30 cellular contexts compared by ENCODE assay signal in the genomic region with DNA sequence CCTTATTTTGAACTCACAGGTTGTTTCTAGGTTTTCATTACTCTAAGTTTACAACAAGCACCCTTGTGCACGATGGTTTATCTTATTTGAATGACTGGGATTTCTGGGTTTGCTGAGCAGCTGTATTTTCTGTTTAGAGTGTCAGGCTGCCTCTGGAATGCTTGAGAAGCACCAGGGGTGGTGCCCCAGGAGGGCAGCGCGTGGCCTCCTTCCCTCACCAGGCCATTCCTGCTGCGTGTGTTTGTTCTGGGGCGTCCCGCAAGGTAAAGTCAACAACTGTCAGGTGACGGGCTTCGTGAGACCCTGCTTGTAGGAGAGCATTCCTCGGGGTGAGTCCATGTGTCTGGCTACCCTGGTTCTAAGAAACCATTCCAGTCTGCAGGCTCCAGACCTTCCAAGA. TPM values are rescaled to one million over a fixed set of nuclear protein-coding genes. Genes with fewer than 3 reads are reported as not detected.
DNase-seq lines count a peak whose midpoint lies in the region; ATAC-seq, FAIRE-seq and TF ChIP-seq lines count a peak whose summit lies in the region.
"Had no signal": no experiment of that assay in that cellular context is flagged by ENCODE, and none has a peak within 500 bp of the region (broad histone marks: within the 10 kb centered on the region; RNA-seq: fewer than 3 reads in every experiment).

No MANE protein-coding gene starts in this region.

- H3K4me2 ChIP-seq in HepG2 (ENCODE audit: low read depth, low read length) (no peak overlapping the region), Karpas-422 (ENCODE audit: low read depth, low read length, poor library complexity, severe bottlenecking) (no peak overlapping the region)

- no peak for FAIRE-seq in HepG2 (lab: Jason Lieb, UNC)
- FAIRE-seq: endothelial cell of umbilical vein, frontal cortex had no signal

- H3K27me3 ChIP-seq in HepG2 (ENCODE audit: control insufficient read depth in 1 of 2, insufficient read depth in 2 of 2, low read length in 2 of 2) (no peaks in the 10 kb centered on the region), right lobe of liver (no peaks in the 10 kb centered on the region), dorsolateral prefrontal cortex (no peaks in the 10 kb centered on the region), Karpas-422 (ENCODE audit: low read length) (no peaks in the 10 kb centered on the region)
- H3K27me3 ChIP-seq: adrenal gland had no signal

- POLR2A ChIA-PET in HepG2 (lab: Yijun Ruan, JAX): no interaction called here

- TF ChIP-seq POLR2A in HepG2 (IDR thresholded peaks at IDR 0.05; ENCODE audit: insufficient read depth in 1 of 2, low read depth in 2 of 2, low read length in 2 of 2): no peak
- no peak for TF ChIP-seq POLR2A in right lobe of liver (IDR thresholded peaks at IDR 0.05)

- in situ Hi-C loops in HepG2 (cut with HindIII; ENCODE audit: extremely low pct_ligation_motif_present, low pct_unique_long_range_greater_than_20kb): no loop called here

- DNase-seq in HepG2 (ENCODE audit: low spot score): peak; percentile 7
- DNase-seq in right lobe of liver: no peak
- no peak for DNase-seq in dorsolateral prefrontal cortex
- no peak for DNase-seq in mucosa of descending colon
- no peak for DNase-seq in Karpas-422
- DNase-seq in C1 segment of cervical spinal cord (lab: John Stamatoyannopoulos, UW): no peak
- no peak for DNase-seq in T-helper 2 cell treated with Interferon-gamma antibody and Interleukin-4, amounts not matched to agents 5 μg/mL and 100 μg/mL, for 36 hours (ENCODE audit: low spot score)
- DNase-seq in type B pancreatic cell (ENCODE audit: extremely low spot score, unreplicated experiment): no peak
- DNase-seq: activated CD4-positive, alpha-beta T cell treated with anti-CD3 and anti-CD28 coated beads for 36 hours; activated CD8-positive, alpha-beta memory T cell treated with anti-CD3 and anti-CD28 coated beads, Interleukin-2, amount 50 U/mL, for 48 hours; activated CD8-positive, alpha-beta T cell treated with anti-CD3 and anti-CD28 coated beads for 36 hours; activated naive CD4-positive, alpha-beta T cell treated with anti-CD3 and anti-CD28 coated beads for 36 hours; adrenal gland; Calu3; GDM1; hippocampal formation; immature natural killer cell; stimulated activated CD4-positive, alpha-beta T cell treated with anti-CD3 and anti-CD28 coated beads, Interleukin-15, amount 100 ng/mL, for 24 hours; stimulated activated CD4-positive, alpha-beta T cell treated with anti-CD3 and anti-CD28 coated beads, Interleukin-4, amount 100 ng/mL, for 4 hours; T-helper 9 cell; trophoblast cell had no signal

- H4K20me1 ChIP-seq in HepG2 (ENCODE audit: insufficient read depth, low read length) (no peaks in the 10 kb centered on the region; the same call in 1 of the 2 replicates), Karpas-422 (ENCODE audit: insufficient read depth, low read depth, low read length) (no peaks in the 10 kb centered on the region)

- intact Hi-C loops in HepG2 (cut with micrococcal nuclease; ENCODE audit: unreplicated experiment): no loop called here
- intact Hi-C loops in right lobe of liver (cut with DNase I): no loop called here
- intact Hi-C loops in dorsolateral prefrontal cortex (cut with DNase I): no loop called here
- intact Hi-C loops in mucosa of descending colon (cut with DNase I, micrococcal nuclease): no loop called here

- H3K9me2 ChIP-seq in Karpas-422 (replicated peaks; ENCODE audit: insufficient read depth, low read length): no peaks in the 10 kb centered on the region

- no peak for TF ChIP-seq RAD21 in HepG2 (CRISPR knock-in tag; IDR thresholded peaks at IDR 0.05)

- no peak overlapping the region for H3K4me3 Mint-ChIP-seq in T-helper 2 cell treated with Interferon-gamma antibody and Interleukin-4, amounts not matched to agents 5 μg/mL and 100 μg/mL, for 36 hours
- no peak overlapping the region for H3K4me3 Mint-ChIP-seq in type B pancreatic cell
- H3K4me3 Mint-ChIP-seq: activated CD4-positive, alpha-beta T cell treated with anti-CD3 and anti-CD28 coated beads for 36 hours; activated CD8-positive, alpha-beta T cell treated with anti-CD3 and anti-CD28 coated beads for 36 hours; activated naive CD4-positive, alpha-beta T cell treated with anti-CD3 and anti-CD28 coated beads for 36 hours; activated T-helper 1 cell treated with anti-CD3 and anti-CD28 coated beads, Interleukin-12 subunit alpha, Interleukin-12 subunit beta, Interleukin-2, Interleukin-4 antibody, amounts not matched to agents 30 ng/mL and 10 ng/mL and 1 ng/mL, durations not matched to agents 14 hours and 24 hours and 36 hours; brain; CD14-positive monocyte; immature natural killer cell; memory B cell had no signal

- BruUV-seq in HepG2 (replicated peaks; lab: Mats Ljungman, UMichigan): no TSS peak

- H3K27ac Mint-ChIP-seq in T-helper 2 cell treated with Interferon-gamma antibody and Interleukin-4, amounts not matched to agents 5 μg/mL and 100 μg/mL, for 36 hours: no peak overlapping the region
- H3K27ac Mint-ChIP-seq in type B pancreatic cell: no peak overlapping the region
- H3K27ac Mint-ChIP-seq: activated CD4-positive, alpha-beta T cell treated with anti-CD3 and anti-CD28 coated beads for 36 hours; activated CD8-positive, alpha-beta T cell treated with anti-CD3 and anti-CD28 coated beads for 36 hours; activated naive CD4-positive, alpha-beta T cell treated with anti-CD3 and anti-CD28 coated beads for 36 hours; activated T-helper 1 cell treated with anti-CD3 and anti-CD28 coated beads, Interleukin-12 subunit alpha, Interleukin-12 subunit beta, Interleukin-2, Interleukin-4 antibody, amounts not matched to agents 30 ng/mL and 10 ng/mL and 1 ng/mL, durations not matched to agents 14 hours and 24 hours and 36 hours; immature natural killer cell; memory B cell had no signal

- CTCF ChIA-PET in HepG2 (lab: Yijun Ruan, JAX; ENCODE audit: low intra/inter-chr PET ratio, low total read pairs): no interaction called here

- WGBS in HepG2 (ENCODE audit: low lambda C conversion rate): 71% methylated on average over 9 of the region's 9 CpGs
- WGBS in right lobe of liver (ENCODE audit: insufficient coverage, low coverage, low lambda C conversion rate, missing lambda C conversion rate): 70% methylated on average over 4 of the region's 9 CpGs

- TF ChIP-seq EP300 in HepG2 (IDR thresholded peaks at IDR 0.05; ENCODE audit: low read depth in 2 of 2, low read length in 2 of 2) (no peak), HepG2 (CRISPR knock-in tag; IDR thresholded peaks at IDR 0.05; ENCODE audit: borderline replicate concordance) (no peak)

- no peak overlapping the region for H3K27ac ChIP-seq in HepG2 (ENCODE audit: extremely low read length, insufficient read depth, low read length)
- H3K27ac ChIP-seq in right lobe of liver: no peak overlapping the region
- H3K27ac ChIP-seq in dorsolateral prefrontal cortex: peak overlapping the region in 46 of 59 donors; percentile 6 to 99 (median 93)
- no peak overlapping the region for H3K27ac ChIP-seq in Karpas-422 (ENCODE audit: low read length)
- H3K27ac ChIP-seq: adrenal gland, HL-60, neutrophil, prostate gland had no signal

- H3K4me3 ChIP-seq in HepG2 (replicated peaks in 1 of 3; ENCODE audit: insufficient read depth in 1 of 3, low read depth in 2 of 3, low read length in 3 of 3): no peak overlapping the region
- no peak overlapping the region for H3K4me3 ChIP-seq in right lobe of liver
- H3K4me3 ChIP-seq in dorsolateral prefrontal cortex: no peak overlapping the region
- no peak overlapping the region for H3K4me3 ChIP-seq in mucosa of descending colon
- no peak overlapping the region for H3K4me3 ChIP-seq in Karpas-422 (ENCODE audit: low read length)
- H3K4me3 ChIP-seq: adrenal gland, prostate gland had no signal

- H3K27me3 Mint-ChIP-seq in T-helper 2 cell treated with Interferon-gamma antibody and Interleukin-4, amounts not matched to agents 5 μg/mL and 100 μg/mL, for 36 hours (ENCODE audit: low read depth): peaks cover 2% of the 10 kb centered on the region
- no peaks in the 10 kb centered on the region for H3K27me3 Mint-ChIP-seq in type B pancreatic cell
- H3K27me3 Mint-ChIP-seq: activated CD4-positive, alpha-beta T cell treated with anti-CD3 and anti-CD28 coated beads for 36 hours; activated CD8-positive, alpha-beta T cell treated with anti-CD3 and anti-CD28 coated beads for 36 hours; brain had no signal

- no peaks in the 10 kb centered on the region for H3K9me3 Mint-ChIP-seq in T-helper 2 cell treated with Interferon-gamma antibody and Interleukin-4, amounts not matched to agents 5 μg/mL and 100 μg/mL, for 36 hours
- H3K9me3 Mint-ChIP-seq in type B pancreatic cell: peaks cover 5% of the 10 kb centered on the region
- H3K9me3 Mint-ChIP-seq: activated CD8-positive, alpha-beta T cell treated with anti-CD3 and anti-CD28 coated beads for 36 hours; activated naive CD4-positive, alpha-beta T cell treated with anti-CD3 and anti-CD28 coated beads for 36 hours; activated T-helper 1 cell treated with anti-CD3 and anti-CD28 coated beads, Interleukin-12 subunit alpha, Interleukin-12 subunit beta, Interleukin-2, Interleukin-4 antibody, amounts not matched to agents 30 ng/mL and 10 ng/mL and 1 ng/mL, durations not matched to agents 14 hours and 24 hours and 36 hours; immature natural killer cell; memory B cell had no signal

- no peak overlapping the region for H2AFZ ChIP-seq in HepG2 (ENCODE audit: low read length)
- H2AFZ ChIP-seq in Karpas-422 (ENCODE audit: low read length): no peak overlapping the region

- no peaks in the 10 kb centered on the region for H3K36me3 Mint-ChIP-seq in T-helper 2 cell treated with Interferon-gamma antibody and Interleukin-4, amounts not matched to agents 5 μg/mL and 100 μg/mL, for 36 hours (ENCODE audit: low read depth)
- H3K36me3 Mint-ChIP-seq in type B pancreatic cell: peaks cover 20% of the 10 kb centered on the region
- H3K36me3 Mint-ChIP-seq: CD14-positive monocyte, immature natural killer cell, memory B cell had no signal

- TF ChIP-seq CTCF in HepG2 (CRISPR knock-in tag; IDR thresholded peaks at IDR 0.05): no peak
- no peak for TF ChIP-seq CTCF in right lobe of liver (IDR thresholded peaks at IDR 0.05)
- TF ChIP-seq CTCF in dorsolateral prefrontal cortex (IDR thresholded peaks at IDR 0.05 in 54 of 56, conservative IDR thresholded peaks at IDR 0.05 in 2 of 56; ENCODE audit: low read depth in 1 of 56, partially characterized antibody in 56 of 56): no peak
- TF ChIP-seq CTCF in mucosa of descending colon (IDR thresholded peaks at IDR 0.05): no peak
- TF ChIP-seq CTCF in type B pancreatic cell (conservative IDR thresholded peaks at IDR 0.05): no peak

- H3K36me3 ChIP-seq in HepG2 (replicated peaks in 1 of 2; ENCODE audit: control insufficient read depth in 1 of 2, insufficient read depth in 2 of 2, low read length in 2 of 2) (peaks cover 6 to 21% of the 10 kb centered on the region in 2 experiments; a peak in 2 of 5 replicates), right lobe of liver (no peaks in the 10 kb centered on the region), mucosa of descending colon (ENCODE audit: low read depth) (no peaks in the 10 kb centered on the region), Karpas-422 (ENCODE audit: insufficient read depth, low read length) (no peaks in the 10 kb centered on the region)
- H3K36me3 ChIP-seq: adrenal gland, neutrophil, prostate gland had no signal

- H3K4me1 Mint-ChIP-seq in T-helper 2 cell treated with Interferon-gamma antibody and Interleukin-4, amounts not matched to agents 5 μg/mL and 100 μg/mL, for 36 hours (ENCODE audit: low read depth): peaks cover 2% of the 10 kb centered on the region
- peaks cover 31% of the 10 kb centered on the region for H3K4me1 Mint-ChIP-seq in type B pancreatic cell (ENCODE audit: unreplicated experiment)

- no peaks in the 10 kb centered on the region for H3K9me3 ChIP-seq in HepG2 (ENCODE audit: low read length)
- H3K9me3 ChIP-seq in right lobe of liver: no peaks in the 10 kb centered on the region
- H3K9me3 ChIP-seq in mucosa of descending colon: no peaks in the 10 kb centered on the region
- no peaks in the 10 kb centered on the region for H3K9me3 ChIP-seq in Karpas-422 (ENCODE audit: low read length)
- H3K9me3 ChIP-seq: adrenal gland, neutrophil, prostate gland had no signal

- H3K4me1 ChIP-seq in HepG2 (ENCODE audit: insufficient read depth, low read length) (peaks cover 18% of the 10 kb centered on the region), right lobe of liver (peaks cover 0 to 11% (median 0%) of the 10 kb centered on the region in 4 donors), mucosa of descending colon (ENCODE audit: low read depth) (peaks cover 7% of the 10 kb centered on the region), Karpas-422 (ENCODE audit: low read length) (no peaks in the 10 kb centered on the region)

- H3K9ac ChIP-seq in HepG2 (ENCODE audit: insufficient read depth, low read depth, low read length) (no peak overlapping the region), Karpas-422 (ENCODE audit: low read length) (no peak overlapping the region)

- ATAC-seq in HepG2 (peak; percentile 31; the same call in 1 of the 3 replicates), right lobe of liver (no peak), mucosa of descending colon (peak; percentile 37)
- ATAC-seq: activated CD4-positive, alpha-beta T cell treated with anti-CD3 and anti-CD28 coated beads for 36 hours; activated CD8-positive, alpha-beta T cell treated with anti-CD3 and anti-CD28 coated beads for 36 hours had no signal

- H3K79me2 ChIP-seq in HepG2 (ENCODE audit: insufficient read depth, low read length) (peaks cover 12% of the 10 kb centered on the region), Karpas-422 (ENCODE audit: low read length) (no peaks in the 10 kb centered on the region)

RNA-seq across cellular contexts. Expression of gene FAM171A1, which starts 54.9 kb away (rescaled TPM):
- 17.8 and 21.5 TPM in 2 replicates for total RNA-seq in HepG2 (2016; rRNA removed; fragmentation: Illumina TruSeq; extraction: Trizol)
- total RNA-seq in HepG2 (2016; cell fraction: cytosol; rRNA removed; fragmentation: Illumina TruSeq; extraction: Trizol; ENCODE audit: low read depth): 4.7 and 5.7 TPM in 2 replicates
- 14.6 and 21.5 TPM in 2 replicates for total RNA-seq in HepG2 (2016; cell fraction: insoluble cytoplasmic fraction; rRNA removed; fragmentation: Illumina TruSeq; extraction: Trizol)
- 20.8 and 23.5 TPM in 2 replicates for total RNA-seq in HepG2 (2016; cell fraction: membrane; rRNA removed; fragmentation: Illumina TruSeq; extraction: Trizol)
- 19.2 and 22.3 TPM in 2 replicates for total RNA-seq in HepG2 (2016; cell fraction: nucleus; rRNA removed; fragmentation: Illumina TruSeq; extraction: Trizol)
- 34.7 and 37.7 TPM in 2 replicates for polyA plus RNA-seq in HepG2 (2011; rRNA removed)
- polyA plus RNA-seq in HepG2 (2011; cell fraction: cytosol; rRNA removed): 36.5 and 41.2 TPM in 2 replicates
- polyA plus RNA-seq in HepG2 (2011; cell fraction: nucleus; rRNA removed): 23.9 and 26.3 TPM in 2 replicates
- polyA plus RNA-seq in HepG2 (2012): 30.7 and 50.8 TPM in 2 replicates
- polyA plus RNA-seq in HepG2 (2016; cell fraction: cytosol; fragmentation: Illumina TruSeq; extraction: Trizol; ENCODE audit: low read depth): 4.7 and 5.3 TPM in 2 replicates
- 18.9 and 24.9 TPM in 2 replicates for polyA plus RNA-seq in HepG2 (2016; cell fraction: insoluble cytoplasmic fraction; fragmentation: Illumina TruSeq; extraction: Trizol; ENCODE audit: low read depth)
- polyA plus RNA-seq in HepG2 (2016; cell fraction: membrane; fragmentation: Illumina TruSeq; extraction: Trizol; ENCODE audit: low read depth): 18.3 and 20.8 TPM in 2 replicates
- 34.1 and 37.6 TPM in 2 replicates for polyA plus RNA-seq in HepG2 (2016; cell fraction: nucleus; fragmentation: Illumina TruSeq; extraction: Trizol; ENCODE audit: insufficient read depth, low read depth)
- 0.02 and 41.8 TPM in 2 replicates for polyA minus RNA-seq in HepG2 (2011; rRNA and poly(A)+ RNA removed; ENCODE audit: low replicate concordance)
- 19.1 and 21.5 TPM in 2 replicates for polyA minus RNA-seq in HepG2 (2011; cell fraction: cytosol; rRNA and poly(A)+ RNA removed)
- polyA minus RNA-seq in HepG2 (2011; cell fraction: nucleus; rRNA and poly(A)+ RNA removed): 13.6 and 15.7 TPM in 2 replicates
- total RNA-seq in right lobe of liver: 10 to 100 TPM in 4 of 6 experiments, 1 to 10 TPM in 2; 6.1 to 12.1 (median 10.3) TPM
- total RNA-seq in dorsolateral prefrontal cortex: 100 to 1,000 TPM in 97 of 120 experiments, 10 to 100 TPM in 23; 79.2 to 197 (median 110) TPM
- total RNA-seq in mucosa of descending colon: 10 to 100 TPM; 33.7 to 60.7 (median 50.4) TPM
- not detected in 2 replicates for total RNA-seq in Karpas-422 (2014; rRNA removed; shearing (Covaris generic); ENCODE audit: low replicate concordance)
- total RNA-seq in type B pancreatic cell (ENCODE audit: low replicate concordance): 28.6 and 49.3 TPM in 2 replicates
- polyA plus RNA-seq: CD14-positive monocyte had no signal

Comparison
In these comparisons a context has a peak if more than half of its experiments do, and no peak if none do; other contexts are left out.
1. ATAC-seq: peak in HepG2 (single experiment) and mucosa of descending colon (single experiment); none in right lobe of liver (0 of 4).
2. H3K27ac ChIP-seq: peak in dorsolateral prefrontal cortex (46 of 59); none in HepG2 (single experiment), right lobe of liver (0 of 3) and Karpas-422 (single experiment).